ENCODE assay signal across 3 cellular contexts in genomic region chr21:45356251-45356650, GRCh38.
TF ChIP-seq lines count a peak whose summit lies in the region.

No MANE protein-coding gene starts in this region.

TF ChIP-seq in SK-N-SH, 30 proteins besides CTCF, POLR2A, EP300 and RAD21:
- TF ChIP-seq PBX3 (IDR thresholded peaks at IDR 0.05): no peak
- TF ChIP-seq USF1 (IDR thresholded peaks at IDR 0.05; ENCODE audit: borderline replicate concordance, low read depth): no peak
- TF ChIP-seq JUND (IDR thresholded peaks at IDR 0.05): no peak
- TF ChIP-seq RFX5 (IDR thresholded peaks at IDR 0.05; ENCODE audit: low read length): no peak
- no peak for TF ChIP-seq MEF2A (IDR thresholded peaks at IDR 0.05; ENCODE audit: borderline replicate concordance, low read depth)
- TF ChIP-seq GATA2 (CRISPR knock-in tag; IDR thresholded peaks at IDR 0.05): no peak
- no peak for TF ChIP-seq REST (IDR thresholded peaks at IDR 0.05; ENCODE audit: low read depth, low read length)
- TF ChIP-seq MAX (IDR thresholded peaks at IDR 0.05; ENCODE audit: low read depth): no peak
- no peak for TF ChIP-seq EZH2phosphoT487 (IDR thresholded peaks at IDR 0.05; ENCODE audit: borderline replicate concordance, low read depth)
- no peak for TF ChIP-seq FOXM1 (IDR thresholded peaks at IDR 0.05; ENCODE audit: low read depth)
- no peak for TF ChIP-seq NRF1 (IDR thresholded peaks at IDR 0.05; ENCODE audit: low read depth, low read length)
- TF ChIP-seq FOXJ3 (CRISPR knock-in tag; IDR thresholded peaks at IDR 0.05): no peak

TF ChIP-seq in SK-N-SH treated with all-trans-retinoic acid at 6 μM for 48 hours, 23 proteins besides CTCF, POLR2A, EP300 and RAD21:
- TF ChIP-seq CSRNP3 (CRISPR knock-in tag; IDR thresholded peaks at IDR 0.05) (no peak), CSDC2 (CRISPR knock-in tag; IDR thresholded peaks at IDR 0.05) (no peak), BACH2 (CRISPR knock-in tag; IDR thresholded peaks at IDR 0.05; ENCODE audit: borderline replicate concordance) (no peak), GLIS3 (CRISPR knock-in tag; IDR thresholded peaks at IDR 0.05) (no peak), TCF4 (CRISPR knock-in tag; IDR thresholded peaks at IDR 0.05; ENCODE audit: borderline replicate concordance) (no peak), TOX (CRISPR knock-in tag; IDR thresholded peaks at IDR 0.05; ENCODE audit: borderline replicate concordance) (no peak), PATZ1 (CRISPR knock-in tag; IDR thresholded peaks at IDR 0.05; ENCODE audit: borderline replicate concordance) (no peak), ZC3H10 (CRISPR knock-in tag; IDR thresholded peaks at IDR 0.05) (no peak), ZNF8 (CRISPR knock-in tag; IDR thresholded peaks at IDR 0.05) (no peak), ARNTL (CRISPR knock-in tag; IDR thresholded peaks at IDR 0.05; ENCODE audit: borderline replicate concordance, low read depth) (no peak), CREB5 (CRISPR knock-in tag; IDR thresholded peaks at IDR 0.05; ENCODE audit: low read depth) (no peak), PPARA (CRISPR knock-in tag; IDR thresholded peaks at IDR 0.05; ENCODE audit: borderline replicate concordance) (no peak), POU6F1 (CRISPR knock-in tag; IDR thresholded peaks at IDR 0.05; ENCODE audit: borderline replicate concordance, low read depth) (no peak), TSHZ2 (CRISPR knock-in tag; IDR thresholded peaks at IDR 0.05) (no peak)

TF ChIP-seq in K562, 482 proteins besides CTCF, POLR2A, EP300 and RAD21 (continued from another document):
- TF ChIP-seq HBP1 (CRISPR knock-in tag; IDR thresholded peaks at IDR 0.05): no peak
- peak in 1 of 2 experiments; percentile 54; a peak in 1 of 4 replicates for TF ChIP-seq FOXA3 (CRISPR knock-in tag; conservative IDR thresholded peaks at IDR 0.05 in 1 of 2, IDR thresholded peaks at IDR 0.05 in 1 of 2)
- TF ChIP-seq FOXP1 (CRISPR knock-in tag; IDR thresholded peaks at IDR 0.05): 0 out of 2 replicates have a peak, but pooled peaks have one; percentile 21
- 0 out of 2 replicates have a peak, but pooled peaks have one; percentile 28 for TF ChIP-seq GABPB1 (CRISPR knock-in tag; IDR thresholded peaks at IDR 0.05)
- peak; percentile 53; the same call in 1 of the 2 replicates for TF ChIP-seq ZBTB7A (IDR thresholded peaks at IDR 0.05; ENCODE audit: borderline replicate concordance, control insufficient read depth, low read depth, low read length)
- TF ChIP-seq ZNF445 (CRISPR knock-in tag; IDR thresholded peaks at IDR 0.05; ENCODE audit: low read depth): no peak
- TF ChIP-seq TEAD4 (IDR thresholded peaks at IDR 0.05; ENCODE audit: low read length): no peak
- TF ChIP-seq TEAD4 (CRISPR knock-in tag; IDR thresholded peaks at IDR 0.05; ENCODE audit: borderline replicate concordance): 0 out of 2 replicates have a peak, but pooled peaks have one; percentile 31
- TF ChIP-seq ZBTB2 (IDR thresholded peaks at IDR 0.05): peak; percentile 78; the same call in 1 of the 2 replicates
